In the genomic region with DNA sequence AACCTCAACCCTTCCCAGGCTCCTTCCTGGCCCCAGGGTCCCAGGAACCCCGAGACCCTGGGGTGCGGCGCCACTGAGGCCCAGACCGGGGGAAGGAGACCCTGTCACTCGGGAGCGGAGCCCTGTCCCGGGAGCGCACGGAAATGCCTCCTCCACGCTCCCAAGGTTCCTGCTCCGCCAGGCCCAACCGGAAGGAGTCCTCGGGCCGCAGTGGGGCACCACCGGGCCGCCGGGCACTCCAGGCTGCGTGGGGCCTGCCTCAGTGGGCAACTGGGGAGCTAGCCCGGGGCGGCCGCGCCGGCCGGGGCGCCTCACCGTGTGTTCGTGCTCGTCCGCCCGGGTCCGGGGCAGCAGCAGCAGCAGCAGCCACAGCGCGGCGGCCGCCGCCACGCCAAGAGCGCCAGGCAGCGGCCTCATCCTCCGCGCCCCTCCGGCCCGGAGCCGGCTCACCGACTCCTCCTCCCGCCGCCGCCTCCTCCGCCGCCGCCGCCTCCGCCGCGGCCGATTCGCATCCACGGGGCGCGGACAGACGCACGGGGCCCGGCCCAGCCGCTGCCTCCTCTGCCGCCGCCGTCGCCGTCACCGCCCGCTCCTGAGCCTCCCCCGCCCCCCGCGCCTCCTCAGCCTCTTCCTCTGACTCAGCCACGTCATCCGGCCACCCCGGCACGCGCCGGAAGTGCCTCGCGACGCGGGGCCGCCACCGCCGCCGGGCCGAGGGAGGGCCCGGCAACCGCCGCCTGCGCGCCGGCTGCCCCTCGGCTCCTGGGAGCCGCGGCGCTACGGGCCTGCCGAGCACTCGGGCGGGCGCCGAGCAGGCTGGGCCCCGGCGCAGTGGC, we compare ENCODE assay signal across 8 cellular contexts. TPM values are rescaled to one million over a fixed set of nuclear protein-coding genes. Genes with fewer than 3 reads are reported as not detected.
DNase-seq lines count a peak whose midpoint lies in the region; ATAC-seq and TF ChIP-seq lines count a peak whose summit lies in the region.

A gene (minus strand): TSS at position 594 of the 836 bp plus-strand sequence. CDS start 177 bp downstream, at position 417.

- peaks cover 49% of the 10 kb centered on the region for H3K79me2 ChIP-seq in PC-9 (ENCODE audit: low read depth)

- H3K9me3 ChIP-seq in PC-9 (ENCODE audit: insufficient read depth, low read depth) (no peaks in the 10 kb centered on the region), esophagus squamous epithelium (no peaks in the 10 kb centered on the region)

- no peaks in the 10 kb centered on the region for H3K27me3 ChIP-seq in PC-9 (ENCODE audit: insufficient read depth, low read depth)
- no peaks in the 10 kb centered on the region for H3K27me3 ChIP-seq in esophagus squamous epithelium

- peaks cover 41% of the 10 kb centered on the region for H4K20me1 ChIP-seq in PC-9 (ENCODE audit: insufficient read depth)

- H3K9me2 ChIP-seq in PC-9 (ENCODE audit: insufficient read depth): no peaks in the 10 kb centered on the region

- H3K4me3 ChIP-seq in PC-9: peak within 1 kb of the TSS; percentile 91
- H3K4me3 ChIP-seq in esophagus squamous epithelium: peak within 1 kb of the TSS; percentile 67 to 93 (median 84)

- peaks cover 30% of the 10 kb centered on the region for H3K4me1 ChIP-seq in PC-9 (replicated peaks; ENCODE audit: insufficient read depth)
- peaks cover 5 to 64% (median 21%) of the 10 kb centered on the region in 3 donors for H3K4me1 ChIP-seq in esophagus squamous epithelium

- no peak for TF ChIP-seq CTCF in PC-9 (conservative IDR thresholded peaks at IDR 0.05)
- TF ChIP-seq CTCF in esophagus squamous epithelium (IDR thresholded peaks at IDR 0.05): peak in 1 of 6 experiments; percentile 9

- peak within 1 kb of the TSS; percentile 97 for H3K4me2 ChIP-seq in PC-9

- peak within 1 kb of the TSS; percentile 97 for H3K4me3 Mint-ChIP-seq in activated T-cell treated with anti-CD3 and anti-CD28 coated beads, Interleukin-2, amount 50 U/mL, for 4 hours

- H3K27ac ChIP-seq in PC-9: peak within 1 kb of the TSS; percentile 75
- H3K27ac ChIP-seq in esophagus squamous epithelium: peak within 1 kb of the TSS; percentile 95 to 100 (median 98)

- H3K9me3 Mint-ChIP-seq in activated T-cell treated with anti-CD3 and anti-CD28 coated beads, Interleukin-2, amount 50 U/mL, for 4 hours: no peaks in the 10 kb centered on the region

- H3F3A ChIP-seq in PC-9 (ENCODE audit: insufficient read depth, low read depth): peaks cover 8% of the 10 kb centered on the region; the same call in 1 of the 2 replicates

- peaks cover 9% of the 10 kb centered on the region for H3K36me3 Mint-ChIP-seq in activated T-cell treated with anti-CD3 and anti-CD28 coated beads, Interleukin-2, amount 50 U/mL, for 4 hours (ENCODE audit: insufficient read depth)

- H3K4me1 Mint-ChIP-seq in activated T-cell treated with anti-CD3 and anti-CD28 coated beads, Interleukin-2, amount 50 U/mL, for 4 hours (ENCODE audit: low read depth): peaks cover 45% of the 10 kb centered on the region

- no peaks in the 10 kb centered on the region for H3K27me3 Mint-ChIP-seq in activated T-cell treated with anti-CD3 and anti-CD28 coated beads, Interleukin-2, amount 50 U/mL, for 4 hours (ENCODE audit: low read depth)

- H3K36me3 ChIP-seq in PC-9 (ENCODE audit: low read depth) (no peaks in the 10 kb centered on the region), esophagus squamous epithelium (no peaks in the 10 kb centered on the region)

- BruUV-seq in PC-9 (replicated peaks; lab: Mats Ljungman, UMichigan): no TSS peak

- DNase-seq in COLO829 (ENCODE audit: low spot score) (peak; percentile 67), HT-29 (ENCODE audit: low spot score) (peak; percentile 85), PC-9 (peak; percentile 55 to 77), esophagus squamous epithelium (lab: John Stamatoyannopoulos, UW) (peak; percentile 70), myocyte (ENCODE audit: low read depth) (peak; percentile 93)
- DNase-seq in activated T-cell treated with anti-CD3 and anti-CD28 coated beads, Interleukin-2, amount 50 U/mL, for 4 hours: peak; percentile 92
- peak; percentile 84 to 88 for DNase-seq in stimulated activated CD8-positive, alpha-beta memory T cell treated with anti-CD3 and anti-CD28 coated beads, Interleukin-7, amount 100 ng/mL, for 48 hours (ENCODE audit: extremely low read depth in 1 of 2, low read depth in 1 of 2)

- peak within 1 kb of the TSS; percentile 81 for H2AFZ ChIP-seq in PC-9

- intact Hi-C loops in PC-9 (cut with micrococcal nuclease; ENCODE audit: unreplicated experiment) (loop anchor here (5.0 kb wide), 2 partner anchors 46 to 246 kb away; a partner anchor contains a TSS), esophagus squamous epithelium (cut with DNase I) (no loop called here)

- WGBS in esophagus squamous epithelium, 2 donors: no CpG with 5 or more reads among the region's 107 CpGs

- POLR2A ChIA-PET in PC-9 (lab: Charles Lee; ENCODE audit: unreplicated experiment): no interaction called here

- CTCF ChIA-PET in PC-9 (lab: Charles Lee): interaction anchor here (0.6 kb wide), 1 partner anchor 429 kb away, joined by 3 read pairs; no protein-coding TSS in a partner anchor

- TF ChIP-seq POLR2A in esophagus squamous epithelium (IDR thresholded peaks at IDR 0.05): peak in 3 of 4 donors; percentile 70 to 90 (median 85)

- ATAC-seq in GM19467 (IDR thresholded peaks at IDR 0.05; ENCODE audit: unreplicated experiment): peak; percentile 60
- peak; percentile 80 to 82 for ATAC-seq in activated T-cell treated with anti-CD3 and anti-CD28 coated beads, Interleukin-2, amount 50 U/mL, for 4 hours

RNA-seq across cellular contexts. Expression of the gene that starts here (rescaled TPM):
- 42.3 and 52.0 TPM in 2 replicates for total RNA-seq in HT-29 (2014; rRNA removed; shearing (Covaris generic))
- total RNA-seq in PC-9 (2021) (72.6 and 75.2 TPM in 2 replicates), esophagus squamous epithelium (10 to 100 TPM; 36.7 to 86.4 (median 72.4) TPM), myocyte (96.6 and 109 TPM in 2 replicates)
- 10 to 100 TPM; 92.8 to 96.5 (median 95.3) TPM for total RNA-seq in activated T-cell treated with anti-CD3 and anti-CD28 coated beads, Interleukin-2, amount 50 U/mL, for 4 hours
- 61.6 TPM for polyA plus RNA-seq in myocyte (2012)

Comparison
In these comparisons a context has a peak if more than half of its experiments do, and no peak if none do; other contexts are left out.
1. Peak in every context shown above with its lines: DNase-seq, ATAC-seq, H3K4me3 ChIP-seq and H3K27ac ChIP-seq.